ENCODE assay signal across 20 cellular contexts in genomic region chr17:3556239-3556904, GRCh38. TPM values are rescaled to one million over a fixed set of nuclear protein-coding genes. Genes with fewer than 3 reads are reported as not detected.
DNase-seq lines count a peak whose midpoint lies in the region; ATAC-seq and TF ChIP-seq lines count a peak whose summit lies in the region.
"Had no signal": no experiment of that assay in that cellular context is flagged by ENCODE, and none has a peak within 500 bp of the region (broad histone marks: within the 10 kb centered on the region; RNA-seq: fewer than 3 reads in every experiment).

No MANE protein-coding gene starts in this region.

- peaks cover 5 to 8% of the 10 kb centered on the region in 2 donors for H3K27me3 Mint-ChIP-seq in natural killer cell treated with Interleukin-12 subunit alpha and Interleukin-12 subunit beta and Interleukin-15 and Interleukin-18, amount 100 ng/mL, for 72 hours
- H3K27me3 Mint-ChIP-seq in natural killer cell (ENCODE audit: low read depth in 2 of 2) = peaks cover 0 to 8% of the 10 kb centered on the region in 2 donors
- H3K27me3 Mint-ChIP-seq in memory B cell = no peaks in the 10 kb centered on the region
- peaks cover 9% of the 10 kb centered on the region for H3K27me3 Mint-ChIP-seq in progenitor cell of endocrine pancreas

- no peak for ATAC-seq in natural killer cell treated with Interleukin-12 subunit alpha and Interleukin-12 subunit beta and Interleukin-15 and Interleukin-18, amount 100 ng/mL, for 72 hours
- no peak for ATAC-seq in natural killer cell
- ATAC-seq in memory B cell (ENCODE audit: low read depth) = no peak
- ATAC-seq in GM18858 (IDR thresholded peaks at IDR 0.05; ENCODE audit: unreplicated experiment) = no peak
- ATAC-seq: A549, Panc1 had no signal

- H3K4me3 ChIP-seq in Peyer's patch = peak overlapping the region in 1 of 4 donors; percentile 39
- H3K4me3 ChIP-seq: A549 had no signal

- DNase-seq in natural killer cell treated with Interleukin-12 subunit alpha and Interleukin-12 subunit beta and Interleukin-15 and Interleukin-18, amount 100 ng/mL, for 72 hours (ENCODE audit: low spot score) = peak; percentile 58
- no peak for DNase-seq in natural killer cell
- no peak for DNase-seq in Peyer's patch
- no peak for DNase-seq in memory B cell (ENCODE audit: low spot score in 2 of 2)
- no peak for DNase-seq in GF-D8 (lab: John Stamatoyannopoulos, UW)
- DNase-seq in progenitor cell of endocrine pancreas (ENCODE audit: low spot score, unreplicated experiment) = no peak
- no peak for DNase-seq in activated CD4-positive, alpha-beta T cell treated with anti-CD3 and anti-CD28 coated beads for 48 hours
- DNase-seq: CD4-positive, alpha-beta memory T cell; DMS79 treated with DMSO at 0.1 percent for 48 hours; GDM1; KG1; NCI-H1105 treated with DMSO at 0.1 percent for 48 hours; NCI-H1930; NCI-H2171; NCI-H446 treated with DMSO at 0.1 percent for 48 hours; NCI-H748 treated with DMSO at 0.1 percent for 48 hours; SHP77 treated with DMSO at 0.1 percent for 48 hours had no signal

- peak overlapping the region in 3 of 4 donors; percentile 61 to 76 (median 71) for H3K27ac ChIP-seq in Peyer's patch
- H3K27ac ChIP-seq: A549 had no signal

- intact Hi-C loops in natural killer cell (cut with micrococcal nuclease) = no loop called here

- no peak for TF ChIP-seq POLR2A in Peyer's patch (IDR thresholded peaks at IDR 0.05)

- no peaks in the 10 kb centered on the region for H3K27me3 ChIP-seq in Peyer's patch

- H3K4me1 Mint-ChIP-seq in natural killer cell treated with Interleukin-12 subunit alpha and Interleukin-12 subunit beta and Interleukin-15 and Interleukin-18, amount 100 ng/mL, for 72 hours (ENCODE audit: low read depth in 2 of 2) = peaks cover 5 to 17% of the 10 kb centered on the region in 2 donors
- H3K4me1 Mint-ChIP-seq in natural killer cell (no peaks in the 10 kb centered on the region), memory B cell (peaks cover 31% of the 10 kb centered on the region), progenitor cell of endocrine pancreas (ENCODE audit: low read depth) (no peaks in the 10 kb centered on the region)

- H3K4me1 ChIP-seq in Peyer's patch = peaks cover 0 to 15% (median 7%) of the 10 kb centered on the region in 4 donors
- H3K4me1 ChIP-seq: A549 had no signal

- H3K27ac Mint-ChIP-seq in natural killer cell treated with Interleukin-12 subunit alpha and Interleukin-12 subunit beta and Interleukin-15 and Interleukin-18, amount 100 ng/mL, for 72 hours = no peak overlapping the region
- H3K27ac Mint-ChIP-seq in natural killer cell (no peak overlapping the region), memory B cell (peak overlapping the region; percentile 97), progenitor cell of endocrine pancreas (no peak overlapping the region)

- H3K9me3 ChIP-seq in Peyer's patch = no peaks in the 10 kb centered on the region
- H3K9me3 ChIP-seq: A549 had no signal

- no peaks in the 10 kb centered on the region for H3K36me3 ChIP-seq in Peyer's patch

- H3K36me3 Mint-ChIP-seq in natural killer cell treated with Interleukin-12 subunit alpha and Interleukin-12 subunit beta and Interleukin-15 and Interleukin-18, amount 100 ng/mL, for 72 hours = no peaks in the 10 kb centered on the region
- H3K36me3 Mint-ChIP-seq in natural killer cell (no peaks in the 10 kb centered on the region), memory B cell (no peaks in the 10 kb centered on the region), progenitor cell of endocrine pancreas (ENCODE audit: insufficient read depth) (no peaks in the 10 kb centered on the region)
- H3K36me3 Mint-ChIP-seq: CD4-positive, alpha-beta memory T cell had no signal

- H3K4me3 Mint-ChIP-seq in natural killer cell treated with Interleukin-12 subunit alpha and Interleukin-12 subunit beta and Interleukin-15 and Interleukin-18, amount 100 ng/mL, for 72 hours = no peak overlapping the region
- H3K4me3 Mint-ChIP-seq in natural killer cell (no peak overlapping the region), memory B cell (peak overlapping the region; percentile 1), progenitor cell of endocrine pancreas (ENCODE audit: low read depth) (no peak overlapping the region)

- TF ChIP-seq CTCF in natural killer cell (IDR thresholded peaks at IDR 0.05) (no peak), Peyer's patch (IDR thresholded peaks at IDR 0.05) (no peak), progenitor cell of endocrine pancreas (IDR thresholded peaks at IDR 0.05; ENCODE audit: unreplicated experiment) (no peak)

- H3K9me3 Mint-ChIP-seq in natural killer cell treated with Interleukin-12 subunit alpha and Interleukin-12 subunit beta and Interleukin-15 and Interleukin-18, amount 100 ng/mL, for 72 hours = no peaks in the 10 kb centered on the region
- H3K9me3 Mint-ChIP-seq in natural killer cell (no peaks in the 10 kb centered on the region), memory B cell (no peaks in the 10 kb centered on the region), progenitor cell of endocrine pancreas (ENCODE audit: low read depth) (no peaks in the 10 kb centered on the region)
- H3K9me3 Mint-ChIP-seq: CD4-positive, alpha-beta memory T cell had no signal

RNA-seq across cellular contexts. Expression of gene TRPV3, which starts 1.2 kb away (rescaled TPM):
- 1 to 10 TPM; 6.5 to 9.7 TPM for total RNA-seq in natural killer cell treated with Interleukin-12 subunit alpha and Interleukin-12 subunit beta and Interleukin-15 and Interleukin-18, amount 100 ng/mL, for 72 hours
- total RNA-seq in natural killer cell (10 to 100 TPM in 1 of 3 donors, 1 to 10 TPM in 2; 5.6 to 10.3 (median 7.6) TPM), Peyer's patch (10 to 100 TPM in 3 of 4 donors, 1 to 10 TPM in 1; 5.0 to 39.1 (median 16.5) TPM), progenitor cell of endocrine pancreas (1.6 and 2.7 TPM in 2 replicates)

RNA-seq across cellular contexts. Expression of gene TRPV1, which starts 52.8 kb away (rescaled TPM):
- total RNA-seq in natural killer cell treated with Interleukin-12 subunit alpha and Interleukin-12 subunit beta and Interleukin-15 and Interleukin-18, amount 100 ng/mL, for 72 hours = 100 to 1,000 TPM in 1 of 2 donors, 10 to 100 TPM in 1; 94.3 to 123 TPM
- total RNA-seq in natural killer cell (1 to 10 TPM; 3.2 to 4.5 (median 4.2) TPM), Peyer's patch (10 to 100 TPM; 13.2 to 56.8 (median 36.3) TPM), progenitor cell of endocrine pancreas (11.9 and 12.5 TPM in 2 replicates)
